8 cellular contexts compared by ENCODE assay signal in the genomic region with DNA sequence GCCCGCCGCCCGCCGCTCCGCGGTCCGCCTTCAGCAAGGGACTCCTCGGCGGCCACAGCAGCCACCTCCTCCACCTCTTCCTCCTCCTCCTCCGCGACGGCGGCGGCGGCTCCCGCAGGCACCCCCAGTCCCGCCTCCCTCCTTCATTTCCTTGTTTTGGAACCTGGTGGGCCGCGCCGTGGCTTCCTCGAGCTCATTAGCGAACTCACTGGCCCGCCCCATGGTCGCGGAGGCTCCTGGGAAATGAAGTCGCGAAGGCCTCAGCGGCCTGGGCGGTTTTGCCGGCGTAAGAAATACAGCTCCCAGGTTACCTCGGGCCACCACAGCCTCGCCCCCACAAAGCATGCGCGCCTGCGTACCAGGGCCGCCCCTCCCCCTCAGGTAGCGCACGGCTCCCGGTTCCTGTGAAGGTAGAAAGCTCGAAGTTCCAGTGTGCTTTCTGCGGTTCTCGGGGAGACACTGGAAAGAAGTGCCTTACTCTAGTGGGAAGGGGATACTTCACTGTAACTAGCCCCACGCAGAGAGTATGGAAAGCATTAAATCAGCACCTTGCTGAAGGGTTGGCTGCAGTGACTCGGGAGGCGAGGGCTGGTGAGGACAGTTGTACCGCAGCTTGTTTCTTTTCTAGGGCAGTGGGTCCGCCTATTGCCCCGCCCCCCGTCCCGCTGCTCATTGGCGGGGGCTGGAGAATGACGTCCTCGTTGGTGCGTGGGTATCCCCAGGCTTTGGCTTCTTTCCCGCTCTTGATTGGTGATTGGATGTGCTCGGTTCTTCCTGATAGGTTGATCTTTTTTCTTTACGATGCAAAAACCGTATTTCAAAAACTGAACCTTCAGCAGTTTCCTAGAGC. TPM values are rescaled to one million over a fixed set of nuclear protein-coding genes. Genes with fewer than 3 reads are reported as not detected.
A peak's percentile ranks its signal among the peaks of the same experiment; 100 is the strongest.
DNase-seq lines count a peak whose midpoint lies in the region; ATAC-seq and TF ChIP-seq lines count a peak whose summit lies in the region.

A gene (minus strand): TSS at position 210 of the 850 bp plus-strand sequence. CDS start 333 bp downstream, outside the sequence.

- no peak for TF ChIP-seq CTCF in BE2C (IDR thresholded peaks at IDR 0.05; ENCODE audit: low read depth, low read length)
- no peak for TF ChIP-seq CTCF in colonic mucosa (IDR thresholded peaks at IDR 0.05)

- DNase-seq in BE2C: peak; percentile 98
- DNase-seq in GM19240 (ENCODE audit: insufficient read length, low spot score): peak; percentile 91
- peak; percentile 99 for DNase-seq in NCI-H526 (lab: John Stamatoyannopoulos, UW)
- DNase-seq in activated CD4-positive, alpha-beta T cell treated with anti-CD3 and anti-CD28 coated beads for 48 hours: peak; percentile 98
- peak; percentile 98 for DNase-seq in colonic mucosa
- peak; percentile 93 to 95 for DNase-seq in stimulated activated CD4-positive, alpha-beta T cell treated with anti-CD3 and anti-CD28 coated beads, Interleukin-1b, Interleukin-23, amount 100 ng/mL, for 4 hours (ENCODE audit: low read depth in 2 of 2)

- H3K36me3 ChIP-seq in BE2C (no peaks in the 10 kb centered on the region), colonic mucosa (no peaks in the 10 kb centered on the region)

- no peaks in the 10 kb centered on the region for H3K27me3 ChIP-seq in BE2C
- H3K27me3 ChIP-seq in colonic mucosa: no peaks in the 10 kb centered on the region
- no peaks in the 10 kb centered on the region for H3K27me3 ChIP-seq in layer of hippocampus (ENCODE audit: control insufficient read depth, insufficient read depth, low read length)

- intact Hi-C loops in colonic mucosa (cut with DNase I): loop anchor here (5.0 kb wide), 2 partner anchors 57 to 132 kb away; a partner anchor contains a TSS

- peak within 1 kb of the TSS; percentile 85 for H3K27ac ChIP-seq in colonic mucosa
- peak within 1 kb of the TSS; percentile 97 for H3K27ac ChIP-seq in layer of hippocampus (ENCODE audit: low read depth, low read length)

- H3K4me3 ChIP-seq in BE2C (ENCODE audit: low read depth, low read length): peak within 1 kb of the TSS; percentile 92
- peak within 1 kb of the TSS; percentile 91 for H3K4me3 ChIP-seq in colonic mucosa

- H3K9me3 ChIP-seq in BE2C (no peaks in the 10 kb centered on the region), colonic mucosa (no peaks in the 10 kb centered on the region)

- H3K4me1 ChIP-seq in BE2C (no peaks in the 10 kb centered on the region), colonic mucosa (peaks cover 9% of the 10 kb centered on the region)

- peak within 1 kb of the TSS; percentile 93 to 96 for H3K9ac ChIP-seq in colonic mucosa (ENCODE audit: low read depth in 2 of 2, low read length in 2 of 2)

- peak; percentile 69 for ATAC-seq in HG03460 (IDR thresholded peaks at IDR 0.05; ENCODE audit: unreplicated experiment)

RNA-seq across cellular contexts. Expression of the gene that starts here (rescaled TPM):
- 10.1 TPM for polyA plus RNA-seq in BE2C (2012; ENCODE audit: insufficient read depth, insufficient read length, low read depth)
- 10 to 100 TPM; 20.2 to 36.5 TPM for total RNA-seq in colonic mucosa

Comparison
In these comparisons a context has a peak if more than half of its experiments do, and no peak if none do; other contexts are left out.
1. Peak in every context shown above with its lines: DNase-seq, ATAC-seq, H3K4me3 ChIP-seq and H3K27ac ChIP-seq.